ENCODE assay signal across 27 cellular contexts in the genomic region with DNA sequence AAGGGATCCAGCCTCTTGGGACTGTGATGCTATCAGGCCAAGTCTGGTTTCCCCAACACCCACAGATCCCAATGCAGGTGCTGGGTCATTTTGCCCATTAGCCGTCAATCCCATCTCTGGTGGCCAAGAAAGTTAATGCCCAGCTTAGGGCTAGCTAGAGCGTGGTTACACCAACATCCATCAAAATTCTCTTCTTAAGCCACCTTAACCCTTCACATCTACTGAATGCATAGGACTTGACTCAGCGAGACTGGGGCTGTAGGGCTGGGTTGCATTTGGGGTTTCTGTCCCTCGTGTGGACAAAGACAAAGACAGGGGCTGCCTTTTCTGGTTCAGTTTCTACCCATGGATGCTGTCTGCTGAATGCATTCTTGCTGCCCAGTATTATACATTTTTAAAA.
"Had no signal": no experiment of that assay in that cellular context is flagged by ENCODE, and none has a peak within 500 bp of the region (broad histone marks: within the 10 kb centered on the region; RNA-seq: fewer than 3 reads in every experiment).

No MANE protein-coding gene starts in this region.

- H3K27me3 ChIP-seq: breast epithelium, right lobe of liver, vagina had no signal

- H3K36me3 Mint-ChIP-seq: mesothelial cell of epicardium, naive B cell, type B pancreatic cell had no signal

- H3K4me1 ChIP-seq: breast epithelium, right lobe of liver, vagina had no signal

- H3K9me3 ChIP-seq: breast epithelium, esophagus squamous epithelium, right lobe of liver, vagina had no signal

- H3K27me3 Mint-ChIP-seq: activated CD4-positive, alpha-beta memory T cell treated with anti-CD3 and anti-CD28 coated beads, Interleukin-2, amount 10 ng/mL, durations not matched to agents 7 days and 5 days; activated CD4-positive, alpha-beta T cell treated with anti-CD3 and anti-CD28 coated beads, Interleukin-2, amount 10 ng/mL, durations not matched to agents 7 days and 5 days; activated naive CD4-positive, alpha-beta T cell treated with anti-CD3 and anti-CD28 coated beads, Interleukin-2, amount 50 U/mL, for 24 hours; activated naive CD8-positive, alpha-beta T cell treated with anti-CD3 and anti-CD28 coated beads, Interleukin-2, amount 50 U/mL, for 24 hours; naive B cell; stimulated activated naive CD8-positive, alpha-beta T cell treated with anti-CD3 and anti-CD28 coated beads, Interleukin-15, amount 100 ng/mL, for 72 hours; T-helper 17 cell had no signal

- H3K36me3 ChIP-seq: breast epithelium, right lobe of liver, vagina had no signal

- H3K4me3 Mint-ChIP-seq: activated CD4-positive, alpha-beta memory T cell treated with anti-CD3 and anti-CD28 coated beads, Interleukin-2, amount 10 ng/mL, durations not matched to agents 7 days and 5 days; activated CD4-positive, alpha-beta T cell treated with anti-CD3 and anti-CD28 coated beads, Interleukin-2, amount 10 ng/mL, durations not matched to agents 7 days and 5 days; activated naive CD4-positive, alpha-beta T cell treated with anti-CD3 and anti-CD28 coated beads, Interleukin-2, amount 50 U/mL, for 24 hours; activated naive CD8-positive, alpha-beta T cell treated with anti-CD3 and anti-CD28 coated beads, Interleukin-2, amount 50 U/mL, for 24 hours; mesothelial cell of epicardium; naive B cell; neural crest cell; stimulated activated naive CD8-positive, alpha-beta T cell treated with anti-CD3 and anti-CD28 coated beads, Interleukin-15, amount 100 ng/mL, for 72 hours; T-helper 17 cell; type B pancreatic cell had no signal

- H3K9me3 Mint-ChIP-seq: activated CD4-positive, alpha-beta memory T cell treated with anti-CD3 and anti-CD28 coated beads, Interleukin-2, amount 10 ng/mL, durations not matched to agents 7 days and 5 days; activated CD4-positive, alpha-beta T cell treated with anti-CD3 and anti-CD28 coated beads, Interleukin-2, amount 10 ng/mL, durations not matched to agents 7 days and 5 days; activated naive CD4-positive, alpha-beta T cell treated with anti-CD3 and anti-CD28 coated beads, Interleukin-2, amount 50 U/mL, for 24 hours; activated naive CD8-positive, alpha-beta T cell treated with anti-CD3 and anti-CD28 coated beads, Interleukin-2, amount 50 U/mL, for 24 hours; activated T-helper 2 cell treated with anti-CD3 and anti-CD28 coated beads, Interferon-gamma antibody, Interleukin-2, Interleukin-4, amounts not matched to agents 10 μg/mL and 5 μg/mL and 100 μg/mL, durations not matched to agents 14 hours and 24 hours and 36 hours; mesothelial cell of epicardium; naive B cell; neural crest cell; stimulated activated naive CD8-positive, alpha-beta T cell treated with anti-CD3 and anti-CD28 coated beads, Interleukin-15, amount 100 ng/mL, for 72 hours; type B pancreatic cell had no signal

- H3K27ac Mint-ChIP-seq: activated CD4-positive, alpha-beta memory T cell treated with anti-CD3 and anti-CD28 coated beads, Interleukin-2, amount 10 ng/mL, durations not matched to agents 7 days and 5 days; activated CD4-positive, alpha-beta T cell treated with anti-CD3 and anti-CD28 coated beads, Interleukin-2, amount 10 ng/mL, durations not matched to agents 7 days and 5 days; activated naive CD4-positive, alpha-beta T cell treated with anti-CD3 and anti-CD28 coated beads, Interleukin-2, amount 50 U/mL, for 24 hours; activated naive CD8-positive, alpha-beta T cell treated with anti-CD3 and anti-CD28 coated beads, Interleukin-2, amount 50 U/mL, for 24 hours; activated T-helper 2 cell treated with anti-CD3 and anti-CD28 coated beads, Interferon-gamma antibody, Interleukin-2, Interleukin-4, amounts not matched to agents 10 μg/mL and 5 μg/mL and 100 μg/mL, durations not matched to agents 14 hours and 24 hours and 36 hours; mesothelial cell of epicardium; T-helper 17 cell; type B pancreatic cell had no signal

- DNase-seq: activated CD4-positive, alpha-beta memory T cell treated with anti-CD3 and anti-CD28 coated beads, Interleukin-2, amount 10 ng/mL, durations not matched to agents 7 days and 5 days; activated CD4-positive, alpha-beta T cell treated with anti-CD3 and anti-CD28 coated beads for 1 hour; activated CD4-positive, alpha-beta T cell treated with anti-CD3 and anti-CD28 coated beads, Interleukin-2, amount 10 ng/mL, durations not matched to agents 7 days and 5 days; activated naive CD8-positive, alpha-beta T cell treated with anti-CD3 and anti-CD28 coated beads, Interleukin-2, amount 50 U/mL, for 24 hours; activated T-cell treated with anti-CD3 and anti-CD28 coated beads, Interleukin-2, amount 50 U/mL, for 48 hours; amygdala; central memory CD4-positive, alpha-beta T cell; esophagus squamous epithelium; glutamatergic neuron; islet precursor cell; mammary epithelial cell; naive B cell; nucleus accumbens; posterior cingulate gyrus; right lobe of liver; stimulated activated CD4-positive, alpha-beta T cell treated with anti-CD3 and anti-CD28 coated beads, Interleukin-2, amount 100 ng/mL, for 48 hours; stimulated activated naive CD8-positive, alpha-beta T cell treated with anti-CD3 and anti-CD28 coated beads, Interleukin-15, amount 100 ng/mL, for 72 hours; substantia nigra; T-helper 17 cell; T1000 had no signal

- H3K27ac ChIP-seq: breast epithelium, esophagus squamous epithelium, right lobe of liver, vagina had no signal

- ATAC-seq: activated naive CD8-positive, alpha-beta T cell treated with anti-CD3 and anti-CD28 coated beads, Interleukin-2, amount 50 U/mL, for 24 hours; right lobe of liver; stimulated activated naive CD8-positive, alpha-beta T cell treated with anti-CD3 and anti-CD28 coated beads, Interleukin-15, amount 100 ng/mL, for 72 hours; T-helper 17 cell had no signal

- H3K4me3 ChIP-seq: breast epithelium, esophagus squamous epithelium, right lobe of liver, vagina had no signal
